ENCODE assay signal across 8 cellular contexts in genomic region chr12:48106574-48107251, GRCh38. TPM values are rescaled to one million over a fixed set of nuclear protein-coding genes. Genes with fewer than 3 reads are reported as not detected.
DNase-seq lines count a peak whose midpoint lies in the region; ATAC-seq, FAIRE-seq and TF ChIP-seq lines count a peak whose summit lies in the region.

No MANE protein-coding gene starts in this region.

- intact Hi-C loops in kidney (cut with DNase I) = no loop called here

- H3K4me3 ChIP-seq in kidney (ENCODE audit: low read length in 2 of 2) = peak overlapping the region; percentile 82 to 98

- peak overlapping the region; percentile 97 for H3K27ac ChIP-seq in kidney (ENCODE audit: low read depth in 2 of 2, low read length in 2 of 2)
- H3K27ac ChIP-seq in temporal lobe (ENCODE audit: low read depth, low read length) = peak overlapping the region; percentile 85

- no peak for ATAC-seq in activated T-cell treated with anti-CD3 and anti-CD28 coated beads, Interleukin-2, amount 50 U/mL, for 4 hours
- no peak for ATAC-seq in GM18873 (IDR thresholded peaks at IDR 0.05; ENCODE audit: low FRiP score, unreplicated experiment)
- no peak for ATAC-seq in HG02981 (IDR thresholded peaks at IDR 0.05; ENCODE audit: unreplicated experiment)

- peaks cover 30% of the 10 kb centered on the region for H3K4me1 Mint-ChIP-seq in T-helper 1 cell treated with Interleukin-12 subunit alpha and Interleukin-12 subunit beta and Interleukin-4 antibody, amounts not matched to agents 30 μg/mL and 1 μg/mL, for 36 hours (ENCODE audit: low read depth)
- peaks cover 45% of the 10 kb centered on the region for H3K4me1 Mint-ChIP-seq in activated T-cell treated with anti-CD3 and anti-CD28 coated beads, Interleukin-2, amount 50 U/mL, for 4 hours (ENCODE audit: low read depth)

- TF ChIP-seq CTCF in kidney (IDR thresholded peaks at IDR 0.05; ENCODE audit: borderline replicate concordance, extremely low read depth, insufficient read depth) = no peak

- no peaks in the 10 kb centered on the region for H3K9me3 ChIP-seq in kidney (ENCODE audit: control insufficient read depth in 1 of 2, low read length in 2 of 2)

- peaks cover 6% of the 10 kb centered on the region for H3K36me3 Mint-ChIP-seq in T-helper 1 cell treated with Interleukin-12 subunit alpha and Interleukin-12 subunit beta and Interleukin-4 antibody, amounts not matched to agents 30 μg/mL and 1 μg/mL, for 36 hours (ENCODE audit: low read depth)
- no peaks in the 10 kb centered on the region for H3K36me3 Mint-ChIP-seq in activated T-cell treated with anti-CD3 and anti-CD28 coated beads, Interleukin-2, amount 50 U/mL, for 4 hours (ENCODE audit: insufficient read depth)

- DNase-seq in T-helper 1 cell (no peak), kidney (no peak), GM19239 (ENCODE audit: insufficient read length, low spot score) (no peak)
- DNase-seq in activated T-cell treated with anti-CD3 and anti-CD28 coated beads, Interleukin-2, amount 50 U/mL, for 4 hours = no peak

- peak overlapping the region; percentile 94 for H3K27ac Mint-ChIP-seq in T-helper 1 cell treated with Interleukin-12 subunit alpha and Interleukin-12 subunit beta and Interleukin-4 antibody, amounts not matched to agents 30 μg/mL and 1 μg/mL, for 36 hours

- H3K36me3 ChIP-seq in kidney (ENCODE audit: control insufficient read depth in 1 of 2, insufficient read depth in 2 of 2, low read length in 2 of 2) = no peaks in the 10 kb centered on the region

- FAIRE-seq in kidney (lab: Jason Lieb, UNC) = no peak
- FAIRE-seq in GM19239 (lab: Jason Lieb, UNC) = no peak

- peaks cover 9% of the 10 kb centered on the region for H3K27me3 Mint-ChIP-seq in T-helper 1 cell treated with Interleukin-12 subunit alpha and Interleukin-12 subunit beta and Interleukin-4 antibody, amounts not matched to agents 30 μg/mL and 1 μg/mL, for 36 hours (ENCODE audit: low read depth)
- no peaks in the 10 kb centered on the region for H3K27me3 Mint-ChIP-seq in activated T-cell treated with anti-CD3 and anti-CD28 coated beads, Interleukin-2, amount 50 U/mL, for 4 hours (ENCODE audit: low read depth)

- no peaks in the 10 kb centered on the region for H3K9me3 Mint-ChIP-seq in T-helper 1 cell treated with Interleukin-12 subunit alpha and Interleukin-12 subunit beta and Interleukin-4 antibody, amounts not matched to agents 30 μg/mL and 1 μg/mL, for 36 hours
- no peaks in the 10 kb centered on the region for H3K9me3 Mint-ChIP-seq in activated T-cell treated with anti-CD3 and anti-CD28 coated beads, Interleukin-2, amount 50 U/mL, for 4 hours

- H3K4me3 Mint-ChIP-seq in T-helper 1 cell treated with Interleukin-12 subunit alpha and Interleukin-12 subunit beta and Interleukin-4 antibody, amounts not matched to agents 30 μg/mL and 1 μg/mL, for 36 hours = peak overlapping the region; percentile 97
- H3K4me3 Mint-ChIP-seq in activated T-cell treated with anti-CD3 and anti-CD28 coated beads, Interleukin-2, amount 50 U/mL, for 4 hours = peak overlapping the region; percentile 87

- H3K9ac ChIP-seq in kidney (ENCODE audit: low read length in 2 of 2) = peak overlapping the region; percentile 85 to 98

- peaks cover 7 to 12% of the 10 kb centered on the region in 2 donors for H3K4me1 ChIP-seq in kidney (ENCODE audit: control insufficient read depth in 1 of 2, insufficient read depth in 1 of 2, low read depth in 1 of 2, low read length in 2 of 2)

RNA-seq across cellular contexts. Expression of gene SENP1, which starts 0.8 kb away (rescaled TPM):
- 10 to 100 TPM; 44.3 to 54.0 (median 46.5) TPM for total RNA-seq in activated T-cell treated with anti-CD3 and anti-CD28 coated beads, Interleukin-2, amount 50 U/mL, for 4 hours
- total RNA-seq in kidney = 19.4 TPM
- polyA plus RNA-seq in kidney (ENCODE audit: insufficient read depth, low read depth, low replicate concordance) = 3.5 TPM
- total RNA-seq in temporal lobe = 25.1 TPM

RNA-seq across cellular contexts. Expression of gene PFKM, which starts 12.5 kb away (rescaled TPM):
- total RNA-seq in activated T-cell treated with anti-CD3 and anti-CD28 coated beads, Interleukin-2, amount 50 U/mL, for 4 hours = 10 to 100 TPM; 66.0 to 79.0 (median 70.7) TPM
- total RNA-seq in kidney (67.7 TPM), temporal lobe (79.4 TPM)
- polyA plus RNA-seq in kidney (ENCODE audit: insufficient read depth, low read depth, low replicate concordance) = 69.6 TPM

RNA-seq across cellular contexts. Expression of gene ASB8, which starts 50.6 kb away (rescaled TPM):
- 10 to 100 TPM; 28.2 to 34.4 (median 32.8) TPM for total RNA-seq in activated T-cell treated with anti-CD3 and anti-CD28 coated beads, Interleukin-2, amount 50 U/mL, for 4 hours
- total RNA-seq in kidney (40.5 TPM), temporal lobe (25.6 TPM)
- 27.3 TPM for polyA plus RNA-seq in kidney (ENCODE audit: insufficient read depth, low read depth, low replicate concordance)
